ENCODE assay signal across 1 cellular context in genomic region chr17:81519284-81520020, GRCh38.
TF ChIP-seq lines count a peak whose summit lies in the region.

No MANE protein-coding gene starts in this region.

TF ChIP-seq in HepG2, 621 proteins besides CTCF, POLR2A, EP300 and RAD21 (continued from another document and continues in another):
- no peak for TF ChIP-seq RNF219 (CRISPR knock-in tag; IDR thresholded peaks at IDR 0.05)
- no peak for TF ChIP-seq ZNF800 (CRISPR knock-in tag; IDR thresholded peaks at IDR 0.05)
- no peak for TF ChIP-seq NCOA2 (CRISPR knock-in tag; IDR thresholded peaks at IDR 0.05)
- TF ChIP-seq MTF2 (CRISPR knock-in tag; IDR thresholded peaks at IDR 0.05; ENCODE audit: borderline replicate concordance) = no peak; the same call in 1 of the 2 replicates
- no peak for TF ChIP-seq ZNF24 (IDR thresholded peaks at IDR 0.05)
- TF ChIP-seq ZNF451 (CRISPR knock-in tag; IDR thresholded peaks at IDR 0.05) = peak; percentile 91
- TF ChIP-seq POLR2G (IDR thresholded peaks at IDR 0.05; ENCODE audit: low read depth, low read length) = no peak; the same call in 1 of the 2 replicates
- no peak for TF ChIP-seq IKZF1 (IDR thresholded peaks at IDR 0.05)
- TF ChIP-seq CEBPG (CRISPR knock-in tag; IDR thresholded peaks at IDR 0.05) = no peak
- TF ChIP-seq ZNF781 (CRISPR knock-in tag; IDR thresholded peaks at IDR 0.05; ENCODE audit: borderline replicate concordance, not compliant biosample characterization) = no peak
- TF ChIP-seq CBX5 (CRISPR knock-in tag; IDR thresholded peaks at IDR 0.05; ENCODE audit: borderline replicate concordance) = peak; percentile 29; the same call in 1 of the 2 replicates
- 0 out of 2 replicates have a peak, but pooled peaks have one; percentile 12 for TF ChIP-seq ETV6 (CRISPR knock-in tag; conservative IDR thresholded peaks at IDR 0.05)
- TF ChIP-seq PITX1 (CRISPR knock-in tag; IDR thresholded peaks at IDR 0.05) = no peak
- TF ChIP-seq GRHL1 (CRISPR knock-in tag; conservative IDR thresholded peaks at IDR 0.05) = no peak
- no peak for TF ChIP-seq ZNF569 (CRISPR knock-in tag; IDR thresholded peaks at IDR 0.05; ENCODE audit: borderline replicate concordance)
- TF ChIP-seq CERS6 (CRISPR knock-in tag; IDR thresholded peaks at IDR 0.05) = no peak
- TF ChIP-seq MAFK (conservative IDR thresholded peaks at IDR 0.05 in 1 of 2, IDR thresholded peaks at IDR 0.05 in 1 of 2; ENCODE audit: low read length in 2 of 2) = no peak
- no peak for TF ChIP-seq CEBPZ (IDR thresholded peaks at IDR 0.05; ENCODE audit: low read length)
- TF ChIP-seq GPBP1L1 (CRISPR knock-in tag; IDR thresholded peaks at IDR 0.05) = no peak
- TF ChIP-seq ZNF746 (CRISPR knock-in tag; IDR thresholded peaks at IDR 0.05) = no peak
- no peak for TF ChIP-seq PRDM15 (CRISPR knock-in tag; IDR thresholded peaks at IDR 0.05)
- TF ChIP-seq ZNF280B (CRISPR knock-in tag; IDR thresholded peaks at IDR 0.05; ENCODE audit: borderline replicate concordance) = no peak
- no peak for TF ChIP-seq NR0B2 (CRISPR knock-in tag; IDR thresholded peaks at IDR 0.05)
- no peak for TF ChIP-seq ZNF543 (CRISPR knock-in tag; IDR thresholded peaks at IDR 0.05)
- TF ChIP-seq ZNF619 (CRISPR knock-in tag; IDR thresholded peaks at IDR 0.05) = no peak; the same call in 1 of the 2 replicates
- peak; percentile 34; the same call in 1 of the 2 replicates for TF ChIP-seq ZBTB39 (CRISPR knock-in tag; IDR thresholded peaks at IDR 0.05)
- TF ChIP-seq ZNF550 (CRISPR knock-in tag; IDR thresholded peaks at IDR 0.05; ENCODE audit: borderline replicate concordance) = no peak
- TF ChIP-seq FOXO4 (CRISPR knock-in tag; conservative IDR thresholded peaks at IDR 0.05) = no peak
- TF ChIP-seq SYNCRIP (IDR thresholded peaks at IDR 0.05; ENCODE audit: insufficient read depth, low read depth, low read length) = no peak
- peak; percentile 32; the same call in 1 of the 2 replicates for TF ChIP-seq PHF8 (CRISPR knock-in tag; IDR thresholded peaks at IDR 0.05)
- TF ChIP-seq ZNF766 (CRISPR knock-in tag; IDR thresholded peaks at IDR 0.05; ENCODE audit: borderline replicate concordance) = no peak
